ENCODE assay signal across 10 cellular contexts in the genomic region with DNA sequence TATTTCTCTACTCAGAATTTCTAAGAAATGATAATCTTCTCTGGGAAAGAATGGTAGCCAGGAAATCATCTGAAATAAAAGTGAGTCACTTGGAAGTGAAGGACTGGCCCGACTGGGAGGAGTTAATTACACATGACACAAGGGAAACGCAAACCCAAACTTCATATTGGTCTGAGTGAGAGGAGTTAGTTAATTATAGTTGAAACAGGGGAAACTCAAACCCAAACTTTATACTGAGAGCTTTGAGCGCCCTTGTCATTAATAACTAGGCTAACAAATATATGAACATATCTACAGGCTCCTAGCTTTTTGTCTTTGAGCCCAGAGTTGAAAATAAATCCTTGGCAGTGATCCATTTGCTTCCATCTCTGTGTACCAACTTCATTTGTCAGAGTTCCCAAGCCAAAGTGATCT.
DNase-seq lines count a peak whose midpoint lies in the region; ATAC-seq, FAIRE-seq and TF ChIP-seq lines count a peak whose summit lies in the region.
"Had no signal": no experiment of that assay in that cellular context is flagged by ENCODE, and none has a peak within 500 bp of the region (broad histone marks: within the 10 kb centered on the region; RNA-seq: fewer than 3 reads in every experiment).

No MANE protein-coding gene starts in this region.

- no peak overlapping the region for H3K4me3 Mint-ChIP-seq in activated CD8-positive, alpha-beta memory T cell treated with anti-CD3 and anti-CD28 coated beads, Interleukin-2, amount 10 ng/mL, durations not matched to agents 7 days and 5 days

- H3K27ac ChIP-seq in coronary artery (peak overlapping the region; percentile 60 to 84), tibial nerve (peak overlapping the region in 3 of 4 donors; percentile 37 to 82 (median 81)), small intestine (ENCODE audit: low read depth in 1 of 2, low read length in 1 of 2) (peak overlapping the region in 1 of 2 donors; percentile 78)

- H3K27ac Mint-ChIP-seq in activated CD8-positive, alpha-beta memory T cell treated with anti-CD3 and anti-CD28 coated beads, Interleukin-2, amount 10 ng/mL, durations not matched to agents 7 days and 5 days: no peak overlapping the region

- no peaks in the 10 kb centered on the region for H3K9me3 ChIP-seq in tibial nerve
- no peaks in the 10 kb centered on the region for H3K9me3 ChIP-seq in small intestine (ENCODE audit: control insufficient read depth, low read depth)
- H3K9me3 ChIP-seq: upper lobe of left lung had no signal

- no peaks in the 10 kb centered on the region for H3K4me1 Mint-ChIP-seq in activated CD8-positive, alpha-beta memory T cell treated with anti-CD3 and anti-CD28 coated beads, Interleukin-2, amount 10 ng/mL, durations not matched to agents 7 days and 5 days

- no peaks in the 10 kb centered on the region for H3K27me3 Mint-ChIP-seq in activated CD8-positive, alpha-beta memory T cell treated with anti-CD3 and anti-CD28 coated beads, Interleukin-2, amount 10 ng/mL, durations not matched to agents 7 days and 5 days

- peak overlapping the region; percentile 56 for H3K4me3 ChIP-seq in coronary artery
- peak overlapping the region in 2 of 4 donors; percentile 1 to 28 for H3K4me3 ChIP-seq in tibial nerve
- H3K4me3 ChIP-seq in small intestine (ENCODE audit: low read depth in 1 of 2, low read length in 2 of 2): no peak overlapping the region
- H3K4me3 ChIP-seq: upper lobe of left lung had no signal

- no peaks in the 10 kb centered on the region for H3K36me3 Mint-ChIP-seq in activated CD8-positive, alpha-beta memory T cell treated with anti-CD3 and anti-CD28 coated beads, Interleukin-2, amount 10 ng/mL, durations not matched to agents 7 days and 5 days

- TF ChIP-seq POLR2A in tibial nerve (IDR thresholded peaks at IDR 0.05): no peak

- CTCF ChIA-PET in activated CD8-positive, alpha-beta memory T cell treated with anti-CD3 and anti-CD28 coated beads, Interleukin-2, amount 10 ng/mL, durations not matched to agents 7 days and 5 days (lab: Charles Lee): no interaction called here

- H3K4me1 ChIP-seq in tibial nerve (peaks cover 0 to 42% (median 5%) of the 10 kb centered on the region in 4 donors), small intestine (ENCODE audit: control insufficient read depth in 2 of 2, insufficient read depth in 1 of 2, low read depth in 1 of 2, low read length in 1 of 2) (no peaks in the 10 kb centered on the region)
- H3K4me1 ChIP-seq: upper lobe of left lung had no signal

- H3K27me3 ChIP-seq in tibial nerve (no peaks in the 10 kb centered on the region), small intestine (ENCODE audit: control insufficient read depth in 2 of 2, insufficient read depth in 2 of 2, low read length in 2 of 2) (no peaks in the 10 kb centered on the region)
- H3K27me3 ChIP-seq: upper lobe of left lung had no signal

- H3K36me3 ChIP-seq in tibial nerve: no peaks in the 10 kb centered on the region
- no peaks in the 10 kb centered on the region for H3K36me3 ChIP-seq in small intestine (ENCODE audit: control insufficient read depth in 2 of 2, insufficient read depth in 2 of 2, low read length in 2 of 2)
- H3K36me3 ChIP-seq: upper lobe of left lung had no signal

- no peak for TF ChIP-seq CTCF in coronary artery (IDR thresholded peaks at IDR 0.05)
- TF ChIP-seq CTCF in tibial nerve (IDR thresholded peaks at IDR 0.05): no peak

- DNase-seq in NCI-H1105 treated with DMSO at 0.1 percent for 48 hours (lab: John Stamatoyannopoulos, UW) (peak; percentile 50), coronary artery (ENCODE audit: low spot score) (no peak), lung microvascular endothelial cell (ENCODE audit: low read depth in 2 of 2) (peak; percentile 3 to 80), tibial nerve (ENCODE audit: low spot score in 2 of 2) (peak in 1 of 2 donors; percentile 10), small intestine (no peak)
- no peak for DNase-seq in activated CD8-positive, alpha-beta memory T cell treated with anti-CD3 and anti-CD28 coated beads, Interleukin-2, amount 10 ng/mL, durations not matched to agents 7 days and 5 days
- DNase-seq: NCI-H1694, upper lobe of left lung had no signal

- FAIRE-seq in small intestine (lab: Jason Lieb, UNC): no peak

- ATAC-seq in HG03432 (IDR thresholded peaks at IDR 0.05; ENCODE audit: unreplicated experiment): no peak
- no peak for ATAC-seq in activated CD8-positive, alpha-beta memory T cell treated with anti-CD3 and anti-CD28 coated beads, Interleukin-2, amount 10 ng/mL, durations not matched to agents 7 days and 5 days
- no peak for ATAC-seq in HG03378 (IDR thresholded peaks at IDR 0.05; ENCODE audit: unreplicated experiment)

- 21% methylated on average over 3 of the region's 3 CpGs for WGBS in tibial nerve, 2 donors
- 47 to 62% (median 53%) methylated on average over 3 of the region's 3 CpGs for WGBS in small intestine, 3 donors

- TF ChIP-seq EP300 in tibial nerve (IDR thresholded peaks at IDR 0.05): no peak

- no peaks in the 10 kb centered on the region for H3K9me3 Mint-ChIP-seq in activated CD8-positive, alpha-beta memory T cell treated with anti-CD3 and anti-CD28 coated beads, Interleukin-2, amount 10 ng/mL, durations not matched to agents 7 days and 5 days (ENCODE audit: low read depth)

Comparison
In these comparisons a context has a peak if more than half of its experiments do, and no peak if none do; other contexts are left out.
1. DNase-seq: peak in NCI-H1105 treated with DMSO at 0.1 percent for 48 hours (single experiment) and lung microvascular endothelial cell (2 of 2); none in coronary artery (single experiment), small intestine (single experiment) and activated CD8-positive, alpha-beta memory T cell treated with anti-CD3 and anti-CD28 coated beads, Interleukin-2, amount 10 ng/mL, durations not matched to agents 7 days and 5 days (single experiment).